ENCODE assay signal across 9 cellular contexts in the genomic region with DNA sequence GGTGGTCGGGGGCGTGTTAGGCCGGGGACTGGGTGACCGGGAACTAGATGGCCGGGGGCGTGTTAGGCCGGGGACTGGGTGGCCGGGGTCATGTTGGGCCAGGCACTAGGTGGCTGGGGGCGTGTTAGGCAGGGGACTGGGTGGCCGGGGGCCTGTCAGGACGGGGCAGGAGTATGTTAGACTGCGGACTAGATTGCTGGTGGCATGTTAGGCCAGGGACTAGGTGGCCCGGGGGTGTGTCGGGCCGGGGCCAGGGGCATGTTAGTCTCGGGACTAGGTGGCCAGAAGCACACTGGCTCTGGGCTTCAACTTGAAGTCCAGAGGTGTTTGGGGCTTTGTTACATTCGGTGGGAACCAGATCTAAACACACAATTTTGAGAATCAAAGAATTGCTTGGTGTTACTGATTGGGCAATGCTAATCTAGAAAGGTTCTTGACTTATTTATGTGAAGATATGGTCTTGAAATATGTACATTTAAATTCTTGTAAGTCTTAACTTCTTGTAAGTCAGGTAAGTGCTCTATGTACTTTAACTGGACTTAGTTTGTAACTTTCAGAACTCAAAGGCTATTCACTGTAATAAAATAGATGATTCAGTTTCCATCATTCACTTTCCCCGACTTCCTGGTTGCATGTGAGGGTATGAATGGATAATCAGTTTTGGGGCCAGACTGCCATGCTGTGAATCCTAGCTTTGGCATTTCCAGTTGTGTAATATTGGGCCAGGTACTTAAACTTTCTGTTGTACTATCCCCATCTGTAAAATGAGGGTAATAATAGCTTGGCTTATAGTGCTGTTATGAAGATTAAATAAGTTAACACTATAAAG. TPM values are rescaled to one million over a fixed set of nuclear protein-coding genes. Genes with fewer than 3 reads are reported as not detected.
DNase-seq lines count a peak whose midpoint lies in the region; ATAC-seq, FAIRE-seq and TF ChIP-seq lines count a peak whose summit lies in the region.
"Had no signal": no experiment of that assay in that cellular context is flagged by ENCODE, and none has a peak within 500 bp of the region (broad histone marks: within the 10 kb centered on the region; RNA-seq: fewer than 3 reads in every experiment).

No MANE protein-coding gene starts in this region.

- no peaks in the 10 kb centered on the region for H3K27me3 ChIP-seq in K562 (ENCODE audit: control insufficient read depth in 2 of 2, insufficient read depth in 2 of 2, low read length in 2 of 2)
- no peaks in the 10 kb centered on the region for H3K27me3 ChIP-seq in thymus (ENCODE audit: control insufficient read depth, insufficient read depth)

- H3K4me3 ChIP-seq in K562 (peak overlapping the region; percentile 94), thymus (ENCODE audit: low read length) (peak overlapping the region; percentile 93)

- H2AFZ ChIP-seq in K562 (ENCODE audit: low read depth, low read length) = no peak overlapping the region

- no peak for TF ChIP-seq EP300 in K562 (IDR thresholded peaks at IDR 0.05; ENCODE audit: low read length)

- whole genome bisulfite sequencing in K562 (ENCODE audit: insufficient coverage, low coverage, missing lambda C conversion rate) = 19% methylated on average over 9 of the region's 18 CpGs
- 18% methylated on average over 18 of the region's 18 CpGs for WGBS in thymus

- H3K27ac ChIP-seq in K562 (ENCODE audit: extremely low read depth, low read depth, low read length) = no peak overlapping the region
- H3K27ac ChIP-seq in thymus (ENCODE audit: low read depth) = no peak overlapping the region

- FAIRE-seq in K562 (lab: Jason Lieb, UNC) = no peak

- in situ Hi-C loops in K562 (cut with MboI) = no loop called here

- peak overlapping the region in 1 of 3 donors; percentile 83 for H3K27ac Mint-ChIP-seq in IgD-negative memory B cell

- H3K4me3 Mint-ChIP-seq in IgD-negative memory B cell = peak overlapping the region; percentile 66 to 94 (median 88)

- POLR2A ChIA-PET in GM10248 (lab: Yijun Ruan, JAX) (no interaction called here), K562 (lab: Yijun Ruan, JAX) (interaction anchor here (0.5 kb wide), 1 partner anchor 62 kb away, joined by 3 read pairs; no protein-coding TSS in a partner anchor)

- peak overlapping the region; percentile 90 for H3K4me2 ChIP-seq in K562 (ENCODE audit: insufficient read depth, low read length)

- TF ChIP-seq CTCF in GM10248 (IDR thresholded peaks at IDR 0.05; ENCODE audit: control extremely low read depth, extremely low read depth, low read depth, missing control alignments) (no peak), K562 (IDR thresholded peaks at IDR 0.05 in 2 of 3, conservative IDR thresholded peaks at IDR 0.05 in 1 of 3; ENCODE audit: insufficient read depth in 2 of 3, low read depth in 1 of 3, low read length in 3 of 3) (no peak)

- H3K36me3 Mint-ChIP-seq in IgD-negative memory B cell = no peaks in the 10 kb centered on the region

- peaks cover 18 to 24% (median 20%) of the 10 kb centered on the region in 3 donors for H3K4me1 Mint-ChIP-seq in IgD-negative memory B cell

- DNase-seq in GM10248 (ENCODE audit: extremely low spot score) = peak; percentile 24
- DNase-seq in K562 (ENCODE audit: extremely low read depth in 1 of 4, low spot score in 3 of 4) = peak in 2 of 4 experiments; percentile 10 to 29
- DNase-seq in left lobe of liver (ENCODE audit: low spot score) = no peak
- DNase-seq in globus pallidus (ENCODE audit: low spot score) = no peak
- DNase-seq in NCI-H2196 treated with DMSO at 0.1 percent for 48 hours (lab: John Stamatoyannopoulos, UW; ENCODE audit: unreplicated experiment) = no peak
- DNase-seq in cerebellar nuclear complex (lab: John Stamatoyannopoulos, UW) = no peak

- TF ChIP-seq RAD21 in K562 (CRISPR knock-in tag; conservative IDR thresholded peaks at IDR 0.05 in 1 of 2, IDR thresholded peaks at IDR 0.05 in 1 of 2) = no peak

- intact Hi-C loops in K562 (cut with micrococcal nuclease) = no loop called here

- peaks cover 34% of the 10 kb centered on the region for H3K79me2 ChIP-seq in K562 (ENCODE audit: control insufficient read depth, insufficient read depth, low read length)

- H3K27me3 Mint-ChIP-seq in IgD-negative memory B cell = no peaks in the 10 kb centered on the region

- H3K36me3 ChIP-seq in K562 (ENCODE audit: control insufficient read depth, insufficient read depth, low read length) = peaks cover 2% of the 10 kb centered on the region; the same call in 1 of the 3 replicates
- no peaks in the 10 kb centered on the region for H3K36me3 ChIP-seq in thymus (ENCODE audit: control insufficient read depth, insufficient read depth)

- no peaks in the 10 kb centered on the region for H3K9me3 ChIP-seq in K562 (replicated peaks; ENCODE audit: control insufficient read depth, insufficient read depth, low read depth, low read length)
- no peaks in the 10 kb centered on the region for H3K9me3 ChIP-seq in thymus (ENCODE audit: control insufficient read depth)

- H3K9ac ChIP-seq in K562 (ENCODE audit: insufficient read depth in 1 of 2, low read depth in 2 of 2, low read length in 2 of 2) = peak overlapping the region; percentile 74 to 95; a peak in 3 of 4 replicates

- no TSS peak for BruUV-seq in K562 (replicated peaks; lab: Mats Ljungman, UMichigan)

- H3K9me1 ChIP-seq in K562 (ENCODE audit: control insufficient read depth, insufficient read depth, low read length) = no peaks in the 10 kb centered on the region

- H4K20me1 ChIP-seq in K562 (replicated peaks; ENCODE audit: control insufficient read depth, insufficient read depth, low read length) = peaks cover 6% of the 10 kb centered on the region; the same call in 1 of the 2 replicates

- peaks cover 11 to 18% of the 10 kb centered on the region in 2 experiments; a peak in 4 of 5 replicates for H3K4me1 ChIP-seq in K562 (replicated peaks in 1 of 2; ENCODE audit: control insufficient read depth in 2 of 2, insufficient read depth in 2 of 2, low read length in 2 of 2)
- H3K4me1 ChIP-seq in thymus (ENCODE audit: control insufficient read depth, insufficient read depth, low read length) = peaks cover 10% of the 10 kb centered on the region

- TF ChIP-seq POLR2A in K562 (conservative IDR thresholded peaks at IDR 0.05) = no peak

- H3K9me3 Mint-ChIP-seq in IgD-negative memory B cell = no peaks in the 10 kb centered on the region

- CTCF ChIA-PET in GM10248 (lab: Yijun Ruan, JAX) (interaction anchor here (1.2 to 1.6 kb wide), 2 partner anchors 10 to 15 kb away, joined by 3 to 5 read pairs; no protein-coding TSS in a partner anchor), K562 (lab: Yijun Ruan, JAX; ENCODE audit: low intra/inter-chr PET ratio) (interaction anchor here (3.2 kb wide), 1 partner anchor 14 kb away, joined by 13 read pairs; no protein-coding TSS in a partner anchor)

- ATAC-seq in K562 (peak; percentile 41), left lobe of liver (peak; percentile 5)

RNA-seq across cellular contexts. Expression of a gene that starts 1.1 kb away (rescaled TPM):
- polyA plus RNA-seq in IgD-negative memory B cell = 21.9 TPM
- total RNA-seq in K562 (2011; cell fraction: chromatin; rRNA removed; ENCODE audit: low replicate concordance) = 100 and 105 TPM in 2 replicates
- total RNA-seq in K562 (2011; cell fraction: nucleolus; rRNA removed) = 133 and 140 TPM in 2 replicates
- total RNA-seq in K562 (2011; cell fraction: nucleoplasm; rRNA removed) = 105 and 121 TPM in 2 replicates
- 38.8 and 39.5 TPM in 2 replicates for total RNA-seq in K562 (2014; rRNA removed)
- total RNA-seq in K562 (2014; rRNA removed; fragmentation: Illumina TruSeq; extraction: Trizol) = 34.0 and 37.5 TPM in 2 replicates
- 38.5 and 40.9 TPM in 2 replicates for total RNA-seq in K562 (2015; rRNA removed; fragmentation: Illumina TruSeq; extraction: Trizol)
- total RNA-seq in K562 (2021) = 43.1 and 43.2 TPM in 2 replicates
- 49.2 and 52.1 TPM in 2 replicates for polyA plus RNA-seq in K562 (2011; rRNA removed)
- 42.1 and 45.0 TPM in 2 replicates for polyA plus RNA-seq in K562 (2011; cell fraction: cytosol; rRNA removed)
- 31.6 and 38.9 TPM in 2 replicates for polyA plus RNA-seq in K562 (2011; cell fraction: nucleus; rRNA removed)
- 33.7 and 39.0 TPM in 2 replicates for polyA plus RNA-seq in K562 (2012)
- 35.0 and 38.1 TPM in 2 replicates for polyA plus RNA-seq in K562 (2014; fragmentation: Illumina TruSeq; extraction: Trizol)
- 10 to 100 TPM in 1 of 2 experiments, 1 to 10 TPM in 1; 7.5 to 13.1 TPM for polyA plus RNA-seq in K562 (2014; fragmentation: Nextera tagmentation; extraction: Ambion mirVana)
- polyA plus RNA-seq in K562 (2014; rRNA removed) = 36.9 and 38.4 TPM in 2 replicates
- polyA minus RNA-seq in K562 (2011; rRNA and poly(A)+ RNA removed) = 80.3 and 83.4 TPM in 2 replicates
- polyA minus RNA-seq in K562 (2011; cell fraction: cytosol; rRNA and poly(A)+ RNA removed) = 34.9 and 35.8 TPM in 2 replicates
- 65.7 and 90.9 TPM in 2 replicates for polyA minus RNA-seq in K562 (2011; cell fraction: nucleus; rRNA and poly(A)+ RNA removed)
- total RNA-seq in left lobe of liver = 22.9 TPM
- 19.3 TPM for polyA plus RNA-seq in thymus

RNA-seq across cellular contexts. Expression of a gene that starts 30.5 kb away (rescaled TPM):
- polyA plus RNA-seq in IgD-negative memory B cell = 2.1 TPM
- 116 and 149 TPM in 2 replicates for total RNA-seq in K562 (2011; cell fraction: chromatin; rRNA removed; ENCODE audit: low replicate concordance)
- total RNA-seq in K562 (2011; cell fraction: nucleolus; rRNA removed) = 94.2 and 109 TPM in 2 replicates
- total RNA-seq in K562 (2011; cell fraction: nucleoplasm; rRNA removed) = 129 and 171 TPM in 2 replicates
- 14.8 and 16.3 TPM in 2 replicates for total RNA-seq in K562 (2014; rRNA removed)
- 11.3 and 11.8 TPM in 2 replicates for total RNA-seq in K562 (2014; rRNA removed; fragmentation: Illumina TruSeq; extraction: Trizol)
- total RNA-seq in K562 (2015; rRNA removed; fragmentation: Illumina TruSeq; extraction: Trizol) = 10.1 and 10.7 TPM in 2 replicates
- total RNA-seq in K562 (2021) = 19.5 and 21.1 TPM in 2 replicates
- 19.8 and 27.9 TPM in 2 replicates for polyA plus RNA-seq in K562 (2011; rRNA removed)
- 6.9 and 15.3 TPM in 2 replicates for polyA plus RNA-seq in K562 (2011; cell fraction: cytosol; rRNA removed)
- 251 and 266 TPM in 2 replicates for polyA plus RNA-seq in K562 (2011; cell fraction: nucleus; rRNA removed)
- 19.7 and 69.3 TPM in 2 replicates for polyA plus RNA-seq in K562 (2012)
- polyA plus RNA-seq in K562 (2014; fragmentation: Illumina TruSeq; extraction: Trizol) = 18.0 and 20.2 TPM in 2 replicates
- 1 to 10 TPM; 4.2 to 6.3 TPM for polyA plus RNA-seq in K562 (2014; fragmentation: Nextera tagmentation; extraction: Ambion mirVana)
- polyA plus RNA-seq in K562 (2014; rRNA removed) = 25.9 and 29.9 TPM in 2 replicates
- 9.4 and 10.8 TPM in 2 replicates for polyA minus RNA-seq in K562 (2011; rRNA and poly(A)+ RNA removed)
- 4.3 and 4.6 TPM in 2 replicates for polyA minus RNA-seq in K562 (2011; cell fraction: cytosol; rRNA and poly(A)+ RNA removed)
- 30.2 and 44.4 TPM in 2 replicates for polyA minus RNA-seq in K562 (2011; cell fraction: nucleus; rRNA and poly(A)+ RNA removed)
- 21.7 TPM for total RNA-seq in left lobe of liver
- 27.2 TPM for polyA plus RNA-seq in thymus

RNA-seq across cellular contexts. Expression of a gene that starts 48.8 kb away (rescaled TPM):
- polyA plus RNA-seq in IgD-negative memory B cell (0.19 TPM), K562 (2011; rRNA removed) (not detected in 2 replicates), K562 (2014; fragmentation: Illumina TruSeq; extraction: Trizol) (not detected in 2 replicates), K562 (2014; fragmentation: Nextera tagmentation; extraction: Ambion mirVana) (not detected), K562 (2014; rRNA removed) (not detected in 2 replicates), thymus (0.11 TPM)
- total RNA-seq in K562 (2011; cell fraction: chromatin; rRNA removed; ENCODE audit: low replicate concordance) = not detected in 2 replicates
- not detected in 2 replicates for total RNA-seq in K562 (2011; cell fraction: nucleolus; rRNA removed)
- total RNA-seq in K562 (2011; cell fraction: nucleoplasm; rRNA removed) = 0.22 TPM in 1 of 2 replicates, not detected in the other
- total RNA-seq in K562 (2014; rRNA removed) (not detected in 2 replicates), K562 (2014; rRNA removed; fragmentation: Illumina TruSeq; extraction: Trizol) (not detected in 2 replicates), K562 (2015; rRNA removed; fragmentation: Illumina TruSeq; extraction: Trizol) (not detected in 2 replicates), K562 (2021) (not detected in 2 replicates), left lobe of liver (not detected)
- not detected in 2 replicates for polyA plus RNA-seq in K562 (2011; cell fraction: cytosol; rRNA removed)
- polyA plus RNA-seq in K562 (2011; cell fraction: nucleus; rRNA removed) = not detected in 2 replicates
- not detected in 2 replicates for polyA plus RNA-seq in K562 (2012)
- polyA minus RNA-seq in K562 (2011; rRNA and poly(A)+ RNA removed) = not detected in 2 replicates
- polyA minus RNA-seq in K562 (2011; cell fraction: cytosol; rRNA and poly(A)+ RNA removed) = not detected in 2 replicates
- polyA minus RNA-seq in K562 (2011; cell fraction: nucleus; rRNA and poly(A)+ RNA removed) = not detected in 2 replicates
- total RNA-seq: subcutaneous adipose tissue had no signal
